ENCODE assay signal across 8 cellular contexts in genomic region chr7:25851332-25852248, GRCh38.
DNase-seq lines count a peak whose midpoint lies in the region; ATAC-seq and TF ChIP-seq lines count a peak whose summit lies in the region.

No MANE protein-coding gene starts in this region.

- DNase-seq in GM06990 (ENCODE audit: extremely low read depth, insufficient read length) (no peak), NCI-H2196 (lab: John Stamatoyannopoulos, UW; ENCODE audit: unreplicated experiment) (peak; percentile 82), activated B cell treated with CpG ODN at 0.5 μM for 24 hours (no peak), dedifferentiated amniotic fluid mesenchymal stem cell (ENCODE audit: extremely low spot score) (peak; percentile 87), left lobe of liver (ENCODE audit: low spot score) (peak; percentile 79)
- peak; percentile 30 for DNase-seq in stimulated activated CD4-positive, alpha-beta T cell treated with anti-CD3 and anti-CD28 coated beads, Interleukin-2, amount 100 ng/mL, for 4 hours (ENCODE audit: low read depth)

- intact Hi-C loops in activated B cell treated with CpG ODN at 0.5 μM for 24 hours (cut with micrococcal nuclease) = loop anchor here (1.0 to 5.0 kb wide), 4 partner anchors 285 to 1396 kb away; partner anchors contain the start of gene HOXA1

- H3K27me3 Mint-ChIP-seq in activated B cell treated with CpG ODN at 0.5 μM for 24 hours = peaks cover 50% of the 10 kb centered on the region

- no peaks in the 10 kb centered on the region for H3K36me3 ChIP-seq in GM06990 (ENCODE audit: control insufficient read depth, insufficient read depth, low read length)

- H3K4me3 ChIP-seq in GM06990 (replicated peaks; ENCODE audit: low read depth, low read length) = no peak overlapping the region; the same call in 1 of the 2 replicates

- H3K4me3 Mint-ChIP-seq in activated B cell treated with CpG ODN at 0.5 μM for 24 hours = peak overlapping the region; percentile 70

- ATAC-seq in HG02759 (IDR thresholded peaks at IDR 0.05; ENCODE audit: unreplicated experiment) = peak; percentile 74
- peak; percentile 64 for ATAC-seq in activated B cell treated with CpG ODN at 0.5 μM for 24 hours (ENCODE audit: low read depth)
- peak; percentile 97 for ATAC-seq in left lobe of liver
- ATAC-seq in GM19324 (IDR thresholded peaks at IDR 0.05; ENCODE audit: low FRiP score, unreplicated experiment) = no peak

- peaks cover 12% of the 10 kb centered on the region for H3K4me1 Mint-ChIP-seq in activated B cell treated with CpG ODN at 0.5 μM for 24 hours

- H3K27ac Mint-ChIP-seq in activated B cell treated with CpG ODN at 0.5 μM for 24 hours = peak overlapping the region; percentile 76

- no peaks in the 10 kb centered on the region for H3K9me3 Mint-ChIP-seq in activated B cell treated with CpG ODN at 0.5 μM for 24 hours

- CTCF ChIA-PET in activated B cell treated with CpG ODN at 0.5 μM for 24 hours (lab: Charles Lee) = interaction anchor here (0.8 to 1.7 kb wide), 9 partner anchors 8 to 1344 kb away, joined by 3 to 6 read pairs (median 3); no protein-coding TSS in a partner anchor

- peaks cover 2% of the 10 kb centered on the region for H3K27me3 ChIP-seq in GM06990 (replicated peaks; ENCODE audit: control insufficient read depth, insufficient read depth, low read length)

- TF ChIP-seq CTCF in GM06990 (IDR thresholded peaks at IDR 0.05; ENCODE audit: insufficient read depth, low read length, poor library complexity, severe bottlenecking) (peak; percentile 84), activated B cell treated with CpG ODN at 0.5 μM for 24 hours (IDR thresholded peaks at IDR 0.05) (no peak)

- POLR2A ChIA-PET in activated B cell treated with CpG ODN at 0.5 μM for 24 hours (lab: Charles Lee) = no interaction called here

- H3K36me3 Mint-ChIP-seq in activated B cell treated with CpG ODN at 0.5 μM for 24 hours (ENCODE audit: low read depth) = no peaks in the 10 kb centered on the region

Comparison
In these comparisons a context has a peak if more than half of its experiments do, and no peak if none do; other contexts are left out.
1. DNase-seq: peak in NCI-H2196 (single experiment), dedifferentiated amniotic fluid mesenchymal stem cell (single experiment), left lobe of liver (single experiment) and stimulated activated CD4-positive, alpha-beta T cell treated with anti-CD3 and anti-CD28 coated beads, Interleukin-2, amount 100 ng/mL, for 4 hours (single experiment); none in GM06990 (single experiment) and activated B cell treated with CpG ODN at 0.5 μM for 24 hours (single experiment).